ENCODE assay signal across 27 cellular contexts in genomic region chr18:45413180-45413836, GRCh38.
DNase-seq lines count a peak whose midpoint lies in the region; ATAC-seq and TF ChIP-seq lines count a peak whose summit lies in the region.
"Had no signal": no experiment of that assay in that cellular context is flagged by ENCODE, and none has a peak within 500 bp of the region (broad histone marks: within the 10 kb centered on the region; RNA-seq: fewer than 3 reads in every experiment).

No MANE protein-coding gene starts in this region.

- ATAC-seq in lower lobe of right lung (no peak), GM21381 (IDR thresholded peaks at IDR 0.05; ENCODE audit: unreplicated experiment) (no peak)
- ATAC-seq: body of pancreas, left colon, natural killer cell had no signal

- H3K9me3 Mint-ChIP-seq in osteocyte (ENCODE audit: unreplicated experiment) = no peaks in the 10 kb centered on the region
- H3K9me3 Mint-ChIP-seq: activated T-cell treated with anti-CD3 and anti-CD28 coated beads, Interleukin-2, amount 50 U/mL, for 72 hours; endodermal cell; natural killer cell; stimulated activated naive CD8-positive, alpha-beta T cell treated with anti-CD3 and anti-CD28 coated beads, Interleukin-15, Interleukin-2, amounts not matched to agents 100 ng/mL and 50 ng/mL, for 24 hours had no signal

- no peak overlapping the region for H3K27ac Mint-ChIP-seq in osteocyte (ENCODE audit: unreplicated experiment)
- H3K27ac Mint-ChIP-seq: activated naive CD8-positive, alpha-beta T cell; activated T-cell treated with anti-CD3 and anti-CD28 coated beads, Interleukin-2, amount 50 U/mL, for 72 hours; B cell; endodermal cell; mesothelial cell of epicardium; natural killer cell; stimulated activated naive CD8-positive, alpha-beta T cell treated with anti-CD3 and anti-CD28 coated beads, Interleukin-15, Interleukin-2, amounts not matched to agents 100 ng/mL and 50 ng/mL, for 24 hours; type B pancreatic cell had no signal

- no peaks in the 10 kb centered on the region for H3K27me3 ChIP-seq in lower lobe of right lung (ENCODE audit: low read depth)
- no peaks in the 10 kb centered on the region for H3K27me3 ChIP-seq in subcutaneous abdominal adipose tissue (ENCODE audit: control insufficient read depth in 5 of 5, insufficient read depth in 4 of 5, low read length in 5 of 5)
- H3K27me3 ChIP-seq: body of pancreas had no signal

- no peaks in the 10 kb centered on the region for H3K36me3 ChIP-seq in lower lobe of right lung
- H3K36me3 ChIP-seq in subcutaneous abdominal adipose tissue (ENCODE audit: control insufficient read depth in 5 of 5, insufficient read depth in 5 of 5, low read length in 5 of 5) = no peaks in the 10 kb centered on the region

- no peak for TF ChIP-seq EP300 in Ishikawa (IDR thresholded peaks at IDR 0.05; ENCODE audit: borderline replicate concordance)

- no peaks in the 10 kb centered on the region for H3K36me3 Mint-ChIP-seq in osteocyte (ENCODE audit: unreplicated experiment)
- H3K36me3 Mint-ChIP-seq: activated naive CD8-positive, alpha-beta T cell; mesothelial cell of epicardium; natural killer cell; type B pancreatic cell had no signal

- H3K4me3 Mint-ChIP-seq in osteocyte (ENCODE audit: unreplicated experiment) = no peak overlapping the region
- H3K4me3 Mint-ChIP-seq: activated naive CD8-positive, alpha-beta T cell; activated T-cell treated with anti-CD3 and anti-CD28 coated beads, Interleukin-2, amount 50 U/mL, for 72 hours; B cell; endodermal cell; mesothelial cell of epicardium; natural killer cell; stimulated activated naive CD8-positive, alpha-beta T cell treated with anti-CD3 and anti-CD28 coated beads, Interleukin-15, Interleukin-2, amounts not matched to agents 100 ng/mL and 50 ng/mL, for 24 hours; type B pancreatic cell had no signal

- intact Hi-C loops in lower lobe of right lung (cut with DNase I) = no loop called here

- H3K4me3 ChIP-seq in epithelial cell of esophagus (ENCODE audit: low read length) = no peak overlapping the region
- no peak overlapping the region for H3K4me3 ChIP-seq in lower lobe of right lung
- H3K4me3 ChIP-seq in subcutaneous abdominal adipose tissue (ENCODE audit: low read depth in 1 of 5, low read length in 5 of 5) = no peak overlapping the region
- H3K4me3 ChIP-seq: body of pancreas had no signal

- DNase-seq in epithelial cell of esophagus (ENCODE audit: low read depth) = peak; percentile 76
- no peak for DNase-seq in lower lobe of right lung
- no peak for DNase-seq in kidney glomerular epithelial cell (lab: John Stamatoyannopoulos, UW)
- DNase-seq in osteocyte (ENCODE audit: extremely low spot score, unreplicated experiment) = no peak
- no peak for DNase-seq in germinal center (ENCODE audit: low spot score)
- DNase-seq: activated CD8-positive, alpha-beta memory T cell treated with anti-CD3 and anti-CD28 coated beads for 24 hours; body of pancreas; COR-L47; HCEC 1CT; Karpas-422; left colon; natural killer cell; NCI-H1105; NCI-H524 treated with DMSO at 0.1 percent for 48 hours; RPMI8226; stimulated activated CD4-positive, alpha-beta T cell treated with anti-CD3 and anti-CD28 coated beads, Interleukin-4, amount 100 ng/mL, for 24 hours; T-helper 9 cell had no signal

- TF ChIP-seq RAD21 in Ishikawa (IDR thresholded peaks at IDR 0.05; ENCODE audit: low read depth) = no peak

- H3K9ac ChIP-seq in subcutaneous abdominal adipose tissue (ENCODE audit: low read length in 5 of 5) = no peak overlapping the region

- TF ChIP-seq CTCF in epithelial cell of esophagus (IDR thresholded peaks at IDR 0.05; ENCODE audit: insufficient read depth, low read depth, low read length, missing control alignments) (no peak), lower lobe of right lung (IDR thresholded peaks at IDR 0.05) (no peak), osteocyte (IDR thresholded peaks at IDR 0.05) (no peak)

- H3K27me3 Mint-ChIP-seq in osteocyte (ENCODE audit: unreplicated experiment) = peaks cover 59% of the 10 kb centered on the region
- H3K27me3 Mint-ChIP-seq: stimulated activated naive CD8-positive, alpha-beta T cell treated with anti-CD3 and anti-CD28 coated beads, Interleukin-15, Interleukin-2, amounts not matched to agents 100 ng/mL and 50 ng/mL, for 24 hours; type B pancreatic cell had no signal

- no peaks in the 10 kb centered on the region for H3K4me1 Mint-ChIP-seq in osteocyte (ENCODE audit: unreplicated experiment)
- H3K4me1 Mint-ChIP-seq: B cell had no signal

- H3K9me3 ChIP-seq in lower lobe of right lung (no peaks in the 10 kb centered on the region), subcutaneous abdominal adipose tissue (ENCODE audit: control insufficient read depth in 5 of 5, low read length in 5 of 5) (no peaks in the 10 kb centered on the region)
- H3K9me3 ChIP-seq: body of pancreas had no signal

- H3K4me1 ChIP-seq in lower lobe of right lung (no peaks in the 10 kb centered on the region), subcutaneous abdominal adipose tissue (ENCODE audit: control insufficient read depth in 5 of 5, insufficient read depth in 5 of 5, low read length in 5 of 5) (peaks cover 0 to 26% (median 20%) of the 10 kb centered on the region in 5 donors)
- H3K4me1 ChIP-seq: body of pancreas had no signal

- peak overlapping the region; percentile 32 for H3K27ac ChIP-seq in lower lobe of right lung
- H3K27ac ChIP-seq in subcutaneous abdominal adipose tissue (ENCODE audit: low read depth, low read length) = peak overlapping the region; percentile 86
- H3K27ac ChIP-seq: body of pancreas had no signal

TF ChIP-seq in Ishikawa, 13 proteins besides CTCF, POLR2A, EP300 and RAD21:
- TF ChIP-seq FOXM1 (IDR thresholded peaks at IDR 0.05; ENCODE audit: borderline replicate concordance, low read depth) = no peak
- TF ChIP-seq CEBPB (IDR thresholded peaks at IDR 0.05) = peak; percentile 61; the same call in 1 of the 2 replicates
TF ChIP-seq in Ishikawa: peak in this region for 1.
